Comparison of ENCODE assay signal across 16 cellular contexts in the genomic region with DNA sequence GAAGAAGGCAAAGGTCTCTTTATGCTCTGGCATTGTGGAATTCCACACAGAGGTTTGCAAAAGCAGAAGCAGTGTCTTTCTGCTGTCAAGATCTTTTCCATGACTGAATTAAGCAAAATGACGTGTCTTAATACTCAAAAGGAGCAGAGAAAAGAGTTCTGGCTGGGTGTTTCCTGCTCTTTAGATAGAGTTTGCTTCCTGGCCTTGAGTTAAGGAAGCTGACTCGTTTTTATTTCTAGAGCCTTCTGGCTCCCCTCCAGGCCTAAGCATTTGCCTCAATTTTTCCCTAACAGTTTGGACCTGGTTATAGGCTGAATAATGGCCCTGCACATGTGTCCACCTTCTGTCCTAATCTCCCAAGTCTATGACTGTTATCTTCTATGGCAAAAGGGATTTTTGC. TPM values are rescaled to one million over a fixed set of nuclear protein-coding genes. Genes with fewer than 3 reads are reported as not detected.
DNase-seq lines count a peak whose midpoint lies in the region; ATAC-seq and TF ChIP-seq lines count a peak whose summit lies in the region.
"Had no signal": no experiment of that assay in that cellular context is flagged by ENCODE, and none has a peak within 500 bp of the region (broad histone marks: within the 10 kb centered on the region; RNA-seq: fewer than 3 reads in every experiment).

No MANE protein-coding gene starts in this region.

- no peak overlapping the region for H3K9ac ChIP-seq in trophoblast cell (ENCODE audit: low read length)

- H3K79me2 ChIP-seq in trophoblast cell (ENCODE audit: control insufficient read depth, insufficient read depth, low read length, poor library complexity): no peaks in the 10 kb centered on the region

- no peak overlapping the region for H2AK5ac ChIP-seq in trophoblast cell (ENCODE audit: low read length)

- ATAC-seq in heart right ventricle (peak; percentile 65 to 93 (median 88)), GM18511 (IDR thresholded peaks at IDR 0.05; ENCODE audit: unreplicated experiment) (no peak)
- ATAC-seq: activated CD8-positive, alpha-beta T cell treated with anti-CD3 and anti-CD28 coated beads for 36 hours; activated naive CD4-positive, alpha-beta T cell treated with anti-CD3 and anti-CD28 coated beads, Interleukin-2, amount 50 U/mL, for 72 hours; T-cell had no signal

- H3K36me3 ChIP-seq in WERI-Rb-1: no peaks in the 10 kb centered on the region
- H3K36me3 ChIP-seq in heart right ventricle: no peaks in the 10 kb centered on the region
- H3K36me3 ChIP-seq in trophoblast cell (ENCODE audit: control insufficient read depth in 1 of 2, insufficient read depth in 2 of 2, low read length in 2 of 2): no peaks in the 10 kb centered on the region

- H3K9me3 Mint-ChIP-seq in activated naive CD4-positive, alpha-beta T cell treated with anti-CD3 and anti-CD28 coated beads, Interleukin-2, amount 10 ng/mL, durations not matched to agents 7 days and 5 days: no peaks in the 10 kb centered on the region
- H3K9me3 Mint-ChIP-seq: activated CD8-positive, alpha-beta T cell treated with anti-CD3 and anti-CD28 coated beads for 36 hours; activated naive CD4-positive, alpha-beta T cell treated with anti-CD3 and anti-CD28 coated beads, Interleukin-2, amount 50 U/mL, for 72 hours; T-cell had no signal

- H4K12ac ChIP-seq in trophoblast cell (ENCODE audit: low read depth, low read length): no peak overlapping the region

- intact Hi-C loops in heart right ventricle (cut with DNase I): no loop called here

- no peak overlapping the region for H3K27ac Mint-ChIP-seq in activated naive CD4-positive, alpha-beta T cell treated with anti-CD3 and anti-CD28 coated beads, Interleukin-2, amount 10 ng/mL, durations not matched to agents 7 days and 5 days
- H3K27ac Mint-ChIP-seq: activated CD8-positive, alpha-beta T cell treated with anti-CD3 and anti-CD28 coated beads for 36 hours; activated naive CD4-positive, alpha-beta T cell treated with anti-CD3 and anti-CD28 coated beads, Interleukin-2, amount 50 U/mL, for 72 hours; IgD-negative memory B cell; T-cell had no signal

- H3K23ac ChIP-seq in trophoblast cell (ENCODE audit: low read length): no peak overlapping the region

- WGBS in heart right ventricle, 2 donors: 22 to 28% methylated on average over 2 of the region's 2 CpGs
- WGBS in trophoblast cell (ENCODE audit: extremely low coverage, insufficient coverage, insufficient read length): no CpG with 5 or more reads among the region's 2 CpGs

- H3K36me3 Mint-ChIP-seq in activated naive CD4-positive, alpha-beta T cell treated with anti-CD3 and anti-CD28 coated beads, Interleukin-2, amount 10 ng/mL, durations not matched to agents 7 days and 5 days: no peaks in the 10 kb centered on the region
- H3K36me3 Mint-ChIP-seq: IgD-negative memory B cell had no signal

- H3K79me1 ChIP-seq in trophoblast cell (ENCODE audit: low read length): peaks cover 3% of the 10 kb centered on the region

- H3K4me1 ChIP-seq in heart right ventricle: peaks cover 0 to 38% (median 28%) of the 10 kb centered on the region in 9 donors
- peaks cover 12% of the 10 kb centered on the region in 2 experiments for H3K4me1 ChIP-seq in trophoblast cell (ENCODE audit: control insufficient read depth in 1 of 2, insufficient read depth in 2 of 2, low read length in 2 of 2)
- H3K4me1 ChIP-seq: testis had no signal

- no peak overlapping the region for H4K8ac ChIP-seq in trophoblast cell (ENCODE audit: low read depth, low read length)

- CTCF ChIA-PET in activated naive CD4-positive, alpha-beta T cell treated with anti-CD3 and anti-CD28 coated beads, Interleukin-2, amount 10 ng/mL, durations not matched to agents 7 days and 5 days (lab: Charles Lee): no interaction called here

- H3K27me3 ChIP-seq in WERI-Rb-1 (ENCODE audit: insufficient read depth, low read depth, severe bottlenecking): no peaks in the 10 kb centered on the region
- H3K27me3 ChIP-seq in heart right ventricle: no peaks in the 10 kb centered on the region
- H3K27me3 ChIP-seq in trophoblast cell (ENCODE audit: insufficient read depth, low read length): no peaks in the 10 kb centered on the region
- H3K27me3 ChIP-seq: dorsolateral prefrontal cortex, testis had no signal

- no peaks in the 10 kb centered on the region for H3K4me1 Mint-ChIP-seq in activated naive CD4-positive, alpha-beta T cell treated with anti-CD3 and anti-CD28 coated beads, Interleukin-2, amount 10 ng/mL, durations not matched to agents 7 days and 5 days
- H3K4me1 Mint-ChIP-seq: IgD-negative memory B cell, T-cell had no signal

- no peak overlapping the region for H3K4me3 Mint-ChIP-seq in activated naive CD4-positive, alpha-beta T cell treated with anti-CD3 and anti-CD28 coated beads, Interleukin-2, amount 10 ng/mL, durations not matched to agents 7 days and 5 days
- H3K4me3 Mint-ChIP-seq: activated CD8-positive, alpha-beta T cell treated with anti-CD3 and anti-CD28 coated beads for 36 hours; IgD-negative memory B cell; T-cell had no signal

- H2AFZ ChIP-seq in trophoblast cell (ENCODE audit: insufficient read depth, low read length, poor library complexity): no peak overlapping the region

- DNase-seq in AG20443 (ENCODE audit: low spot score): peak; percentile 43
- DNase-seq in WERI-Rb-1: no peak
- DNase-seq in heart right ventricle: peak in 1 of 2 donors; percentile 76
- peak in 1 of 2 donors; percentile 23 for DNase-seq in trophoblast cell
- DNase-seq in activated naive CD4-positive, alpha-beta T cell treated with anti-CD3 and anti-CD28 coated beads, Interleukin-2, amount 10 ng/mL, durations not matched to agents 7 days and 5 days: no peak
- DNase-seq in NCI-H1436 treated with DMSO at 0.1 percent for 48 hours (lab: John Stamatoyannopoulos, UW): no peak
- DNase-seq in NOMO-1 (lab: John Stamatoyannopoulos, UW; ENCODE audit: unreplicated experiment in 2 of 2): no peak
- DNase-seq: activated CD8-positive, alpha-beta T cell treated with anti-CD3 and anti-CD28 coated beads for 36 hours; dorsolateral prefrontal cortex; NCI-H2029; T-cell; testis had no signal

- H3K4me2 ChIP-seq in trophoblast cell (ENCODE audit: low read length): no peak overlapping the region

- H3K4me3 ChIP-seq in WERI-Rb-1 (ENCODE audit: low read depth, low read length): no peak overlapping the region
- no peak overlapping the region for H3K4me3 ChIP-seq in heart right ventricle
- no peak overlapping the region for H3K4me3 ChIP-seq in trophoblast cell (ENCODE audit: low read depth, low read length)
- H3K4me3 ChIP-seq: dorsolateral prefrontal cortex, testis had no signal

- H3K27me3 Mint-ChIP-seq in activated naive CD4-positive, alpha-beta T cell treated with anti-CD3 and anti-CD28 coated beads, Interleukin-2, amount 10 ng/mL, durations not matched to agents 7 days and 5 days: peaks cover 3% of the 10 kb centered on the region
- H3K27me3 Mint-ChIP-seq: activated CD8-positive, alpha-beta T cell treated with anti-CD3 and anti-CD28 coated beads for 36 hours; T-cell had no signal

- peak overlapping the region; percentile 1 for H2BK5ac ChIP-seq in trophoblast cell (ENCODE audit: low read depth, low read length, poor library complexity)

- H3K4ac ChIP-seq in trophoblast cell (ENCODE audit: low read depth, low read length): no peak overlapping the region

- H2BK120ac ChIP-seq in trophoblast cell (ENCODE audit: insufficient read depth, low read length, poor library complexity): peak overlapping the region; percentile 41

- no peak overlapping the region for H2BK12ac ChIP-seq in trophoblast cell (ENCODE audit: low read length)

- no peak overlapping the region for H3K14ac ChIP-seq in trophoblast cell (ENCODE audit: low read length)

- no peak overlapping the region for H4K91ac ChIP-seq in trophoblast cell (ENCODE audit: low read depth, low read length)

- TF ChIP-seq CTCF in WERI-Rb-1 (IDR thresholded peaks at IDR 0.05; ENCODE audit: low read depth, low read length) (no peak), heart right ventricle (IDR thresholded peaks at IDR 0.05) (no peak)

- H3K9me3 ChIP-seq in WERI-Rb-1 (ENCODE audit: severe bottlenecking) (no peaks in the 10 kb centered on the region), heart right ventricle (no peaks in the 10 kb centered on the region), trophoblast cell (ENCODE audit: insufficient read depth, low read depth, low read length) (no peaks in the 10 kb centered on the region)
- H3K9me3 ChIP-seq: testis had no signal

- H3K18ac ChIP-seq in trophoblast cell (ENCODE audit: low read length): no peak overlapping the region

- H3K27ac ChIP-seq in WERI-Rb-1 (peak overlapping the region; percentile 37; the same call in 1 of the 2 replicates), heart right ventricle (peak overlapping the region in 9 of 10 donors; percentile 56 to 87 (median 79)), trophoblast cell (ENCODE audit: low read depth, low read length) (no peak overlapping the region)
- H3K27ac ChIP-seq: dorsolateral prefrontal cortex had no signal

RNA-seq across cellular contexts. Expression of a gene that starts 21.6 kb away (rescaled TPM):
- under 1 TPM in 1 of 10 donors, not detected in 9; 0.40 TPM for total RNA-seq in heart right ventricle
- not detected for polyA plus RNA-seq in heart right ventricle
- polyA plus RNA-seq in trophoblast cell (2013): not detected in 2 replicates
- total RNA-seq: activated CD8-positive, alpha-beta T cell treated with anti-CD3 and anti-CD28 coated beads for 36 hours; activated naive CD4-positive, alpha-beta T cell treated with anti-CD3 and anti-CD28 coated beads, Interleukin-2, amount 50 U/mL, for 72 hours; mucosa of gallbladder had no signal
- polyA plus RNA-seq: IgD-negative memory B cell had no signal

RNA-seq across cellular contexts. Expression of a gene that starts 56.0 kb away (rescaled TPM):
- not detected for total RNA-seq in heart right ventricle
- polyA plus RNA-seq in heart right ventricle: not detected
- not detected in 2 replicates for polyA plus RNA-seq in trophoblast cell (2013)
- total RNA-seq: activated CD8-positive, alpha-beta T cell treated with anti-CD3 and anti-CD28 coated beads for 36 hours; activated naive CD4-positive, alpha-beta T cell treated with anti-CD3 and anti-CD28 coated beads, Interleukin-2, amount 50 U/mL, for 72 hours; mucosa of gallbladder; testis had no signal
- polyA plus RNA-seq: IgD-negative memory B cell had no signal
